ENCODE assay signal across 9 cellular contexts in the genomic region with DNA sequence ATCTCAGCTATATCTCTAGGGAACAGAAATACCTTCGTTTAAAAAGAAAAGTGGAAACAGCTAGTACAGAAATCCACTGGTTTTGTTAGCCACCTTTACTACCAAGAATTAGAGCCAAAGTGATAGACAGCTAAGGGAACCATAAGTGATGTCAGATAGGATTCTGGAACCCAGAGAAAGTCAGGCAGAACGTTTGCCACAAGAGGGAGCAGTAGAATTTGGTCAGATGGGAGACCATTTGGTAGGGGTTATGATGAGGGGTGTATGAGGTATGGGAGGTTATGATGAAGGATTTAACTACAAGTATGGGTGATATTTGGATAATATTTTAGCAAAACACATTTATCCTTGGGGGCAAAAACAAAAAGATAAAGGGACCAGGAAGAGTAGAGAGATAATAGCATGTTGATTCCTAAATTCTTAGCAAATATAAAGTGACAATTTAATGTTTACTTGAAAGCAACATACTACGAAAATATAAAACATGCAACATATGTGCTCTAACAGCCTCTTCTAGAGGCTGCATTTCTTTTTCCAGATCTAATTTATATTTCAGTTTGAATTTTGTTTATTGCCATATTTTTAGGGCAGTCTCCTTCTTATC. TPM values are rescaled to one million over a fixed set of nuclear protein-coding genes. Genes with fewer than 3 reads are reported as not detected.
DNase-seq lines count a peak whose midpoint lies in the region; ATAC-seq and TF ChIP-seq lines count a peak whose summit lies in the region.
"Had no signal": no experiment of that assay in that cellular context is flagged by ENCODE, and none has a peak within 500 bp of the region (broad histone marks: within the 10 kb centered on the region; RNA-seq: fewer than 3 reads in every experiment).

No MANE protein-coding gene starts in this region.

- no peaks in the 10 kb centered on the region for H3K36me3 Mint-ChIP-seq in stimulated activated effector memory CD8-positive, alpha-beta T cell treated with anti-CD3 and anti-CD28 coated beads, Interleukin-12 subunit alpha, Interleukin-12 subunit beta, amount 100 ng/mL, for 72 hours
- H3K36me3 Mint-ChIP-seq in naive thymus-derived CD4-positive, alpha-beta T cell: peaks cover 0 to 12% (median 4%) of the 10 kb centered on the region in 5 donors

- H3K27ac ChIP-seq in heart right ventricle (peak overlapping the region in 4 of 10 donors; percentile 3 to 87 (median 29)), body of pancreas (no peak overlapping the region), neural cell (ENCODE audit: low read length) (peak overlapping the region; percentile 18)
- H3K27ac ChIP-seq in naive thymus-derived CD4-positive, alpha-beta T cell (ENCODE audit: low read depth, low read length): no peak overlapping the region

- H3K9me3 ChIP-seq in heart right ventricle (no peaks in the 10 kb centered on the region), body of pancreas (no peaks in the 10 kb centered on the region), neural cell (ENCODE audit: low read length) (no peaks in the 10 kb centered on the region)
- H3K9me3 ChIP-seq in naive thymus-derived CD4-positive, alpha-beta T cell (ENCODE audit: control insufficient read depth in 2 of 3, low read length in 3 of 3): no peaks in the 10 kb centered on the region

- ATAC-seq in heart right ventricle: peak in 1 of 8 donors; percentile 26
- no peak for ATAC-seq in Right ventricle myocardium inferior
- no peak for ATAC-seq in body of pancreas
- ATAC-seq in stimulated activated effector memory CD8-positive, alpha-beta T cell treated with anti-CD3 and anti-CD28 coated beads, Interleukin-12 subunit alpha, Interleukin-12 subunit beta, amount 100 ng/mL, for 72 hours: no peak
- ATAC-seq in HG03175 (IDR thresholded peaks at IDR 0.05; ENCODE audit: unreplicated experiment): no peak
- ATAC-seq in naive thymus-derived CD4-positive, alpha-beta T cell: no peak

- H3K27me3 ChIP-seq in heart right ventricle: no peaks in the 10 kb centered on the region
- peaks cover 0 to 4% of the 10 kb centered on the region in 2 donors for H3K27me3 ChIP-seq in body of pancreas
- no peaks in the 10 kb centered on the region for H3K27me3 ChIP-seq in neural cell (ENCODE audit: insufficient read depth, low read depth, low read length)
- peaks cover 0 to 3% of the 10 kb centered on the region in 2 donors for H3K27me3 ChIP-seq in naive thymus-derived CD4-positive, alpha-beta T cell (ENCODE audit: control insufficient read depth in 2 of 2, insufficient read depth in 2 of 2, low read length in 2 of 2)

- peak overlapping the region; percentile 77 for H3K4me2 ChIP-seq in neural cell (ENCODE audit: low read length)

- TF ChIP-seq EP300 in neural cell (conservative IDR thresholded peaks at IDR 0.05; ENCODE audit: poor library complexity, severe bottlenecking): no peak

- TF ChIP-seq POLR2A in body of pancreas (IDR thresholded peaks at IDR 0.05): no peak

- H3K27me3 Mint-ChIP-seq in naive thymus-derived CD4-positive, alpha-beta T cell: peaks cover 30 to 48% (median 46%) of the 10 kb centered on the region in 5 donors

- CTCF ChIA-PET in naive thymus-derived CD4-positive, alpha-beta T cell (lab: Charles Lee): no interaction called here

- DNase-seq in heart right ventricle: no peak
- no peak for DNase-seq in Right ventricle myocardium inferior (ENCODE audit: missing footprints)
- DNase-seq in NCI-H2081 (lab: John Stamatoyannopoulos, UW): peak; percentile 48 to 77
- DNase-seq in body of pancreas: no peak
- no peak for DNase-seq in stimulated activated effector memory CD8-positive, alpha-beta T cell treated with anti-CD3 and anti-CD28 coated beads, Interleukin-12 subunit alpha, Interleukin-12 subunit beta, amount 100 ng/mL, for 72 hours (ENCODE audit: low spot score in 2 of 2)
- DNase-seq in naive thymus-derived CD4-positive, alpha-beta T cell: no peak
- DNase-seq: activated naive CD8-positive, alpha-beta T cell treated with anti-CD3 and anti-CD28 coated beads, Interleukin-2, amount 10 ng/mL, durations not matched to agents 7 days and 5 days had no signal

- WGBS in heart right ventricle, 2 donors: 26 to 34% methylated on average over 3 of the region's 3 CpGs
- WGBS in body of pancreas, 2 donors: 18 to 19% methylated on average over 3 of the region's 3 CpGs

- no peaks in the 10 kb centered on the region for H3K9me2 ChIP-seq in neural cell (ENCODE audit: insufficient read depth, low read length)

- H3K4me1 Mint-ChIP-seq in stimulated activated effector memory CD8-positive, alpha-beta T cell treated with anti-CD3 and anti-CD28 coated beads, Interleukin-12 subunit alpha, Interleukin-12 subunit beta, amount 100 ng/mL, for 72 hours: peaks cover 7% of the 10 kb centered on the region
- peaks cover 6 to 25% (median 18%) of the 10 kb centered on the region in 7 donors for H3K4me1 Mint-ChIP-seq in naive thymus-derived CD4-positive, alpha-beta T cell

- H3K4me3 Mint-ChIP-seq in stimulated activated effector memory CD8-positive, alpha-beta T cell treated with anti-CD3 and anti-CD28 coated beads, Interleukin-12 subunit alpha, Interleukin-12 subunit beta, amount 100 ng/mL, for 72 hours: no peak overlapping the region
- H3K4me3 Mint-ChIP-seq in naive thymus-derived CD4-positive, alpha-beta T cell: no peak overlapping the region
- H3K4me3 Mint-ChIP-seq: activated naive CD8-positive, alpha-beta T cell treated with anti-CD3 and anti-CD28 coated beads, Interleukin-2, amount 10 ng/mL, durations not matched to agents 7 days and 5 days had no signal

- no peaks in the 10 kb centered on the region for H4K20me1 ChIP-seq in neural cell (ENCODE audit: insufficient read depth)

- intact Hi-C loops in heart right ventricle (cut with DNase I) (loop anchor here in 4 of 10 donors (5.0 to 10.0 kb wide), 4 partner anchors 86 to 309 kb away; no protein-coding TSS in a partner anchor), Right ventricle myocardium inferior (cut with DNase I) (loop anchor here (10.0 kb wide), 1 partner anchor 324 kb away; no protein-coding TSS in a partner anchor), body of pancreas (cut with DNase I) (no loop called here)
- intact Hi-C loops in naive thymus-derived CD4-positive, alpha-beta T cell (cut with micrococcal nuclease): loop anchor here in 1 of 2 donors (5.0 kb wide), 1 partner anchor 1249 kb away; no protein-coding TSS in a partner anchor

- H3K36me3 ChIP-seq in heart right ventricle (peaks cover 0 to 28% (median 0%) of the 10 kb centered on the region in 9 donors), body of pancreas (replicated peaks in 1 of 2; ENCODE audit: insufficient read depth in 1 of 2, low read depth in 2 of 2) (no peaks in the 10 kb centered on the region), neural cell (ENCODE audit: insufficient read depth, low read length) (peaks cover 24% of the 10 kb centered on the region)
- no peaks in the 10 kb centered on the region for H3K36me3 ChIP-seq in naive thymus-derived CD4-positive, alpha-beta T cell (ENCODE audit: control insufficient read depth in 2 of 3, insufficient read depth in 3 of 3, low read length in 3 of 3)

- H2AFZ ChIP-seq in neural cell (ENCODE audit: low read depth, low read length): no peak overlapping the region

- H3K4me3 ChIP-seq in heart right ventricle (no peak overlapping the region), body of pancreas (no peak overlapping the region), neural cell (ENCODE audit: low read length) (peak overlapping the region; percentile 93)
- H3K4me3 ChIP-seq in naive thymus-derived CD4-positive, alpha-beta T cell (ENCODE audit: low read length): no peak overlapping the region

- no peak overlapping the region for H3K27ac Mint-ChIP-seq in stimulated activated effector memory CD8-positive, alpha-beta T cell treated with anti-CD3 and anti-CD28 coated beads, Interleukin-12 subunit alpha, Interleukin-12 subunit beta, amount 100 ng/mL, for 72 hours
- H3K27ac Mint-ChIP-seq in naive thymus-derived CD4-positive, alpha-beta T cell: no peak overlapping the region
- H3K27ac Mint-ChIP-seq: activated naive CD8-positive, alpha-beta T cell treated with anti-CD3 and anti-CD28 coated beads, Interleukin-2, amount 10 ng/mL, durations not matched to agents 7 days and 5 days had no signal

- TF ChIP-seq RAD21 in neural cell (conservative IDR thresholded peaks at IDR 0.05): peak; percentile 61

- POLR2A ChIA-PET in naive thymus-derived CD4-positive, alpha-beta T cell (lab: Charles Lee): no interaction called here

- H3K4me1 ChIP-seq in heart right ventricle (peaks cover 0 to 79% (median 54%) of the 10 kb centered on the region in 9 donors), body of pancreas (peaks cover 5% of the 10 kb centered on the region)
- H3K4me1 ChIP-seq in naive thymus-derived CD4-positive, alpha-beta T cell (ENCODE audit: control insufficient read depth in 2 of 2, insufficient read depth in 2 of 2, low read length in 2 of 2): no peaks in the 10 kb centered on the region

- H3K9ac ChIP-seq in neural cell (ENCODE audit: low read length): no peak overlapping the region

- peaks cover 11% of the 10 kb centered on the region for H3F3A ChIP-seq in neural cell (ENCODE audit: insufficient read depth, low read length, poor library complexity, severe bottlenecking)

- H3K9me3 Mint-ChIP-seq in stimulated activated effector memory CD8-positive, alpha-beta T cell treated with anti-CD3 and anti-CD28 coated beads, Interleukin-12 subunit alpha, Interleukin-12 subunit beta, amount 100 ng/mL, for 72 hours: peaks cover 6% of the 10 kb centered on the region
- H3K9me3 Mint-ChIP-seq in naive thymus-derived CD4-positive, alpha-beta T cell: peaks cover 0 to 8% (median 0%) of the 10 kb centered on the region in 11 donors
- H3K9me3 Mint-ChIP-seq: activated naive CD8-positive, alpha-beta T cell treated with anti-CD3 and anti-CD28 coated beads, Interleukin-2, amount 10 ng/mL, durations not matched to agents 7 days and 5 days had no signal

- H3K79me2 ChIP-seq in neural cell (replicated peaks; ENCODE audit: insufficient read depth, low read length): peaks cover 64% of the 10 kb centered on the region

- TF ChIP-seq CTCF in heart right ventricle (IDR thresholded peaks at IDR 0.05) (peak in 8 of 9 donors; percentile 22 to 68 (median 57)), body of pancreas (IDR thresholded peaks at IDR 0.05) (peak in 4 of 7 experiments; percentile 9 to 37 (median 18)), neural cell (IDR thresholded peaks at IDR 0.05; ENCODE audit: poor library complexity, severe bottlenecking) (peak; percentile 63)

TF ChIP-seq in neural cell, 6 proteins besides CTCF, POLR2A, EP300 and RAD21 (continues in another document):
- TF ChIP-seq SMC3 (conservative IDR thresholded peaks at IDR 0.05; ENCODE audit: poor library complexity): peak; percentile 69
- TF ChIP-seq MXI1 (conservative IDR thresholded peaks at IDR 0.05; ENCODE audit: poor library complexity, severe bottlenecking): no peak

RNA-seq across cellular contexts. Expression of a gene that starts 3.3 kb away (rescaled TPM):
- total RNA-seq in heart right ventricle (1,000 to 10,000 TPM in 7 of 10 donors, 100 to 1,000 TPM in 3; 791 to 1,497 (median 1,148) TPM), Right ventricle myocardium inferior (999 TPM), body of pancreas (1 to 10 TPM in 1 of 2 donors, under 1 TPM in 1; 0.66 to 7.8 TPM)
- polyA plus RNA-seq in heart right ventricle (10 to 100 TPM; 11.1 to 46.1 TPM), neural cell (17.3 and 18.7 TPM in 2 replicates)
- polyA minus RNA-seq in neural cell: 156 and 202 TPM in 2 replicates
- total RNA-seq in naive thymus-derived CD4-positive, alpha-beta T cell: 10 to 100 TPM in 1 of 5 experiments, 1 to 10 TPM in 3, under 1 TPM in 1; 0.95 to 22.8 (median 1.5) TPM
- not detected for polyA plus RNA-seq in naive thymus-derived CD4-positive, alpha-beta T cell

Comparison
In these comparisons a context has a peak if more than half of its experiments do, and no peak if none do; other contexts are left out.
1. DNase-seq: peak in NCI-H2081 (2 of 2); none in heart right ventricle (0 of 2), Right ventricle myocardium inferior (single experiment), body of pancreas (0 of 4), stimulated activated effector memory CD8-positive, alpha-beta T cell treated with anti-CD3 and anti-CD28 coated beads, Interleukin-12 subunit alpha, Interleukin-12 subunit beta, amount 100 ng/mL, for 72 hours (0 of 2) and naive thymus-derived CD4-positive, alpha-beta T cell (0 of 9).
2. RNA of a gene that starts 3.3 kb away (total RNA-seq): 791 to 1,497 TPM in heart right ventricle and 999 TPM in Right ventricle myocardium inferior (single experiment); 0.66 to 7.8 TPM in body of pancreas and 0.95 to 22.8 TPM in naive thymus-derived CD4-positive, alpha-beta T cell; every median in the first group is over 10 times any median in the second.
3. Peak in every context shown above with its lines, with median percentiles within 50 percentile points of each other: CTCF ChIP-seq.